In the genomic region with DNA sequence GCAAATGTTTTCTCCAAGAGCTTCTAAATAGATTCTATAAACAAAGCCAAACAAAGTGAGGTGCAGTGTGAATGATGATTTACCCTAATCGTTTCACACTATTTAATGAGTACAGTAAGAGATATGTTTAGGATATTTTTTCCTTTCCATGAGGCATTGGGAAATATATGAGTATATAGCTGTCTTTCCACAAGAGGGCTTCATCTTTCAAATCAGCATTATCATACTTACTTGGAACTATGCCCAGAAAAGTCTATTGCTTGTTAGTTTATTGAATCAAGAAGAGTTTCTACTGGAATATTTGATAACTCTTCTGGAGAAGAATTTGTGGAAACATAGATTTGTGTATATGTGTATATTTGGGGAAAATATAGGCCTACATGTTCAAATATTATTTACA, we compare ENCODE assay signal across 1 cellular context.
TF ChIP-seq lines count a peak whose summit lies in the region.

No MANE protein-coding gene starts in this region.

TF ChIP-seq in IMR-90, 13 proteins besides CTCF, POLR2A, EP300 and RAD21 (continued from another document):
- TF ChIP-seq MAFK (IDR thresholded peaks at IDR 0.05; ENCODE audit: low read depth, low read length): no peak
